Comparison of ENCODE assay signal across 33 cellular contexts in the genomic region with DNA sequence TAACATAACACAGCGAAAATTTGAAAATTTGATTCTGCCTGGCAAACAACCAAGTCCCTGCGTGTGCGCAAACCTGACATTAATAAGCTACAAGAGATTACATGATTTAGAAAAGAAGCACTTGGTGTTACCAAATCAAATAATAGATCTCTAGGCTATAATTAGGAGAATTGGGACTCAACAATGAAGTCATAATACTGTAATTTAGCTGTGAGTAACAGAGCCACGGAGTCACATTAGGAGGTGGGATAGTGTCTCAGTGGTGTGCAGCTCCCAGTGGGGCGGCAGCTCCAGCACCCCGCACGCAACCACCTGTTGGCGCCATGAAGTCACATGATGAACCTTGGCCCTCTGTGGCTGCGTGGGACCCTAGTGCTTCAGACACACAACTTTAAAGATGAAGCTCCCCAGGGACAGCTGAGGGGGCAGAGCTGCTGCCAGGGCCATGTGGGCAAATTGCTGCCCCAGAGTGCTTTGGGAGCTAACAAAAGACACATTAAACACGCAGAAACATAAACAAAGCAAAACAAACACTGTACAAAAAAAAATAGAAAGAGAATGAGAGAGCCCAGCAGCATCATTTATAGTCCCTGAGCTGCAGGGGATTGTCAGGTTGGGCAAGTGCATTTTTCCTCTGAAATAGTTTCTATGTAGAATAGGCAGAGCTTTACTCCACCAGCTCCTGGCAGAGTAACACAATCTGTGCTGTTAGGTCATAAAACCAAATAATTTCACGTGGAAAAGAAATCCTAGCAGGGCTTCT.
DNase-seq lines count a peak whose midpoint lies in the region; ATAC-seq, FAIRE-seq and TF ChIP-seq lines count a peak whose summit lies in the region.
"Had no signal": no experiment of that assay in that cellular context is flagged by ENCODE, and none has a peak within 500 bp of the region (broad histone marks: within the 10 kb centered on the region; RNA-seq: fewer than 3 reads in every experiment).

No MANE protein-coding gene starts in this region.

- H3K56ac ChIP-seq in H1 (replicated peaks; ENCODE audit: insufficient read length, low read depth, low read length) = no peak overlapping the region

- H3K14ac ChIP-seq in H1 (ENCODE audit: insufficient read length) = no peak overlapping the region

- no peaks in the 10 kb centered on the region for H3K4me1 ChIP-seq in H1 (replicated peaks in 1 of 4; ENCODE audit: control insufficient read depth in 3 of 4, insufficient read depth in 4 of 4, low read length in 3 of 4)
- H3K4me1 ChIP-seq: left ventricle myocardium inferior, parathyroid adenoma had no signal

- no peaks in the 10 kb centered on the region for H3K79me1 ChIP-seq in H1 (ENCODE audit: low read depth, low read length)

- no peaks in the 10 kb centered on the region for H3K36me3 ChIP-seq in H1 (ENCODE audit: control insufficient read depth in 2 of 4, insufficient read depth in 4 of 4, low read length in 3 of 4)
- H3K36me3 ChIP-seq: left ventricle myocardium inferior, thoracic aorta had no signal

- H3K18ac ChIP-seq in H1 (ENCODE audit: extremely low read depth, low read length) = no peak overlapping the region

- no peak overlapping the region for H4K5ac ChIP-seq in H1 (ENCODE audit: insufficient read length, low read depth, low read length)

- CTCF ChIA-PET in H1 (lab: Charles Lee; ENCODE audit: partially characterized antibody) = interaction anchor here (0.7 to 2.5 kb wide), 5 partner anchors 21 to 863 kb away, joined by 3 to 12 read pairs (median 3); no protein-coding TSS in a partner anchor

- H3K23ac ChIP-seq in H1 (ENCODE audit: insufficient read length) = no peak overlapping the region

- FAIRE-seq in H1 (lab: Jason Lieb, UNC) = no peak
- FAIRE-seq: G401.6, islet of Langerhans had no signal

- no peak for TF ChIP-seq RAD21 in H1 (IDR thresholded peaks at IDR 0.05 in 1 of 2, conservative IDR thresholded peaks at IDR 0.05 in 1 of 2; ENCODE audit: low read depth in 2 of 2, low read length in 2 of 2)

- H3K4me2 ChIP-seq in H1 (ENCODE audit: insufficient read depth in 1 of 2, low read depth in 2 of 2, low read length in 2 of 2) = no peak overlapping the region

- 90% methylated on average over 11 of the region's 11 CpGs; no CpG with 5 or more reads in 1 of the 2 experiments for WGBS in H1 (ENCODE audit: extremely low coverage in 1 of 2, insufficient coverage in 1 of 2, insufficient read length in 1 of 2, insufficient replicate concordance in 2 of 2, low coverage in 1 of 2, low lambda C conversion rate in 2 of 2, missing lambda C conversion rate in 1 of 2), 2 experiments

- no peak overlapping the region for H2AK5ac ChIP-seq in H1 (ENCODE audit: low read depth, low read length)

- H2BK20ac ChIP-seq in H1 (ENCODE audit: low read length) = no peak overlapping the region

- no peak overlapping the region for H3K4me3 ChIP-seq in H1 (ENCODE audit: extremely low read depth in 1 of 4, insufficient read depth in 2 of 4, low read depth in 3 of 4, low read length in 4 of 4)
- H3K4me3 ChIP-seq: GM23248, left ventricle myocardium inferior, thoracic aorta had no signal

- no peak for TF ChIP-seq EP300 in H1 (IDR thresholded peaks at IDR 0.05; ENCODE audit: borderline replicate concordance in 1 of 2, low read depth in 2 of 2, low read length in 2 of 2)

- H2BK15ac ChIP-seq in H1 (ENCODE audit: low read length) = no peak overlapping the region; the same call in 1 of the 2 replicates

- H3K4ac ChIP-seq in H1 (replicated peaks; ENCODE audit: insufficient read length, low read depth, low read length) = no peak overlapping the region

- H3K4me3 Mint-ChIP-seq in stimulated activated effector memory CD8-positive, alpha-beta T cell treated with anti-CD3 and anti-CD28 coated beads, Interleukin-12 subunit alpha, Interleukin-12 subunit beta, amount 100 ng/mL, for 72 hours = no peak overlapping the region
- H3K4me3 Mint-ChIP-seq: activated CD8-positive, alpha-beta T cell treated with anti-CD3 and anti-CD28 coated beads for 36 hours; activated naive CD8-positive, alpha-beta T cell treated with anti-CD3 and anti-CD28 coated beads for 36 hours; CD4-positive, CD25-positive, alpha-beta regulatory T cell; dendritic cell treated with granulocyte-macrophage colony-stimulating factor and Interleukin-4, amounts not matched to agents 40 ng/mL and 50 ng/mL, for 4 days; nephron; T-cell had no signal

- TF ChIP-seq CTCF in H1 (IDR thresholded peaks at IDR 0.05; ENCODE audit: control extremely low read depth in 1 of 3, insufficient read depth in 1 of 3, low read depth in 1 of 3, low read length in 3 of 3) = no peak

- no peak overlapping the region for H3K9ac ChIP-seq in H1 (replicated peaks in 1 of 4; ENCODE audit: extremely low read depth in 1 of 4, low read depth in 3 of 4, low read length in 3 of 4)
- H3K9ac ChIP-seq: GM23248, parathyroid adenoma had no signal

- no peak overlapping the region for H3K27ac ChIP-seq in H1 (ENCODE audit: low read depth, low read length)
- H3K27ac ChIP-seq: GM23248, left ventricle myocardium inferior, parathyroid adenoma, thoracic aorta had no signal

- DNase-seq in DMS79 treated with DMSO at 0.1 percent for 48 hours (lab: John Stamatoyannopoulos, UW) (peak; percentile 23), NCI-H1417 (lab: John Stamatoyannopoulos, UW) (peak; percentile 36 to 99 (median 94)), NCI-H2227 treated with DMSO at 0.1 percent for 48 hours (lab: John Stamatoyannopoulos, UW) (peak; percentile 96), H1 (ENCODE audit: low read depth in 1 of 2, low spot score in 2 of 2) (no peak), anterior cingulate cortex (lab: John Stamatoyannopoulos, UW) (no peak)
- DNase-seq in stimulated activated effector memory CD8-positive, alpha-beta T cell treated with anti-CD3 and anti-CD28 coated beads, Interleukin-12 subunit alpha, Interleukin-12 subunit beta, amount 100 ng/mL, for 72 hours (ENCODE audit: low spot score in 2 of 2) = no peak
- DNase-seq: activated CD4-positive, CD25-positive, alpha-beta regulatory T cell treated with anti-CD3 and anti-CD28 coated beads, Interleukin-2, amount 50 U/mL, for 72 hours; activated CD8-positive, alpha-beta T cell treated with anti-CD3 and anti-CD28 coated beads for 36 hours; activated effector memory CD4-positive, alpha-beta T cell treated with Interleukin-2 at 50 U/mL for 16 hours; activated naive CD8-positive, alpha-beta T cell treated with anti-CD3 and anti-CD28 coated beads for 36 hours; activated T-cell treated with anti-CD3 and anti-CD28 coated beads for 4 hours; CD4-positive, CD25-positive, alpha-beta regulatory T cell; central memory CD4-positive, alpha-beta T cell; GM23248; KG1; left ventricle myocardium inferior; MM.1S; NCI-H2171 treated with DMSO at 0.1 percent for 48 hours; NK-92 treated with Interleukin-12 subunit alpha and Interleukin-12 subunit beta, amount 100 ng/mL, for 24 hours; right cardiac atrium; SIG-M5; stimulated activated CD4-positive, alpha-beta T cell treated with anti-CD3 and anti-CD28 coated beads, Interleukin-12 subunit alpha, Interleukin-12 subunit beta, amount 100 ng/mL, for 4 hours; stimulated activated CD4-positive, alpha-beta T cell treated with anti-CD3 and anti-CD28 coated beads, Interleukin-4, amount 100 ng/mL, for 4 hours; stimulated activated naive CD4-positive, alpha-beta T cell treated with Interleukin-2 at 50 U/mL for 16 hours; T-cell had no signal

- POLR2A ChIA-PET in H1 (lab: Charles Lee; ENCODE audit: partially characterized antibody) = no interaction called here

- H3K23me2 ChIP-seq in H1 (ENCODE audit: low read depth, low read length) = no peaks in the 10 kb centered on the region

- no peak for ATAC-seq in stimulated activated effector memory CD8-positive, alpha-beta T cell treated with anti-CD3 and anti-CD28 coated beads, Interleukin-12 subunit alpha, Interleukin-12 subunit beta, amount 100 ng/mL, for 72 hours
- no peak for ATAC-seq in GM18861 (IDR thresholded peaks at IDR 0.05; ENCODE audit: unreplicated experiment)
- ATAC-seq: activated CD8-positive, alpha-beta T cell treated with anti-CD3 and anti-CD28 coated beads for 36 hours; Panc1; right cardiac atrium; T-cell had no signal

- no peak overlapping the region for H2BK120ac ChIP-seq in H1 (replicated peaks; ENCODE audit: low read depth, low read length)

- H3K36me3 Mint-ChIP-seq in stimulated activated effector memory CD8-positive, alpha-beta T cell treated with anti-CD3 and anti-CD28 coated beads, Interleukin-12 subunit alpha, Interleukin-12 subunit beta, amount 100 ng/mL, for 72 hours = no peaks in the 10 kb centered on the region
- H3K36me3 Mint-ChIP-seq: activated naive CD8-positive, alpha-beta T cell treated with anti-CD3 and anti-CD28 coated beads for 36 hours; CD4-positive, CD25-positive, alpha-beta regulatory T cell; T-cell had no signal

- H3K79me2 ChIP-seq in H1 (ENCODE audit: control insufficient read depth in 1 of 2, insufficient read depth in 2 of 2, low read length in 2 of 2) = no peaks in the 10 kb centered on the region
- H3K79me2 ChIP-seq: parathyroid adenoma had no signal

- no peak overlapping the region for H2BK12ac ChIP-seq in H1 (ENCODE audit: low read depth, low read length)

- H3K27ac Mint-ChIP-seq in stimulated activated effector memory CD8-positive, alpha-beta T cell treated with anti-CD3 and anti-CD28 coated beads, Interleukin-12 subunit alpha, Interleukin-12 subunit beta, amount 100 ng/mL, for 72 hours = no peak overlapping the region
- H3K27ac Mint-ChIP-seq: activated CD8-positive, alpha-beta T cell treated with anti-CD3 and anti-CD28 coated beads for 36 hours; activated naive CD8-positive, alpha-beta T cell treated with anti-CD3 and anti-CD28 coated beads for 36 hours; CD4-positive, CD25-positive, alpha-beta regulatory T cell; nephron; T-cell had no signal

- no peaks in the 10 kb centered on the region for H3K9me3 ChIP-seq in H1 (ENCODE audit: insufficient read depth in 2 of 2, low read depth in 1 of 2, low read length in 1 of 2)
- H3K9me3 ChIP-seq: thoracic aorta had no signal

- H2AFZ ChIP-seq in H1 (ENCODE audit: low read length) = no peak overlapping the region
- H2AFZ ChIP-seq: GM23248, parathyroid adenoma had no signal

- H4K91ac ChIP-seq in H1 (replicated peaks; ENCODE audit: insufficient read length, low read length) = no peak overlapping the region

- H2BK5ac ChIP-seq in H1 (ENCODE audit: low read depth, low read length) = no peak overlapping the region

- no peaks in the 10 kb centered on the region for H3K4me1 Mint-ChIP-seq in stimulated activated effector memory CD8-positive, alpha-beta T cell treated with anti-CD3 and anti-CD28 coated beads, Interleukin-12 subunit alpha, Interleukin-12 subunit beta, amount 100 ng/mL, for 72 hours
- H3K4me1 Mint-ChIP-seq: activated naive CD8-positive, alpha-beta T cell treated with anti-CD3 and anti-CD28 coated beads for 36 hours; CD4-positive, CD25-positive, alpha-beta regulatory T cell; nephron; T-cell had no signal

- H3K27me3 ChIP-seq in H1 (replicated peaks in 1 of 4; ENCODE audit: control insufficient read depth in 3 of 4, extremely low read depth in 1 of 4, insufficient read depth in 3 of 4, low read length in 3 of 4) = no peaks in the 10 kb centered on the region

- peaks cover 13% of the 10 kb centered on the region for H3K9me3 Mint-ChIP-seq in stimulated activated effector memory CD8-positive, alpha-beta T cell treated with anti-CD3 and anti-CD28 coated beads, Interleukin-12 subunit alpha, Interleukin-12 subunit beta, amount 100 ng/mL, for 72 hours

- no peak for TF ChIP-seq POLR2A in H1 (IDR thresholded peaks at IDR 0.05; ENCODE audit: control extremely low read depth in 1 of 2, low read depth in 2 of 2, low read length in 2 of 2)

- H4K20me1 ChIP-seq in H1 (replicated peaks in 1 of 2; ENCODE audit: control insufficient read depth in 1 of 2, insufficient read depth in 2 of 2, low read length in 2 of 2) = no peaks in the 10 kb centered on the region

- peak overlapping the region; percentile 65; the same call in 1 of the 2 replicates for H4K8ac ChIP-seq in H1 (ENCODE audit: extremely low read depth, insufficient read depth, low read length)

Comparison
In these comparisons a context has a peak if more than half of its experiments do, and no peak if none do; other contexts are left out.
1. DNase-seq: peak in DMS79 treated with DMSO at 0.1 percent for 48 hours (single experiment), NCI-H1417 (3 of 3) and NCI-H2227 treated with DMSO at 0.1 percent for 48 hours (single experiment); none in H1 (0 of 2), stimulated activated effector memory CD8-positive, alpha-beta T cell treated with anti-CD3 and anti-CD28 coated beads, Interleukin-12 subunit alpha, Interleukin-12 subunit beta, amount 100 ng/mL, for 72 hours (0 of 2) and anterior cingulate cortex (0 of 58).